Comparison of ENCODE assay signal across 31 cellular contexts in the genomic region with DNA sequence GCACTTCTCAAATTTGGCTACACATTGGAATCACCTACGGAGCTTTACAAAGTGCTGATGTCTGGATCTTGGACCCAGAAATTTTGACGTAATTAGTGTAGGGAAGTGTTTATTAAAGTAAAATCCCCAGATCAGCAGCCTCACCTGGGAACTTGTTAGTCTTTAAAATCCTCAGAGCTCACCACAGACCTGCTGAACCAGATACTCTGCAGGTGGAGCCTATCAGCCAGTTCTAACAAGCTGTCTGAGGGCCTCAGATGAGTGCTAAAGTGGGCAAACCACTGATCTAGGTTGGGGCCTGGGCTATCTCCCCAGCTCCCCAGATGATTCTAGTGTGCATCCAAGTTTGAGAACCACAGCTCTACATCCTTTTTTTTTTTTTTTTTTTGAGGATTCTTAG.
"Had no signal": no experiment of that assay in that cellular context is flagged by ENCODE, and none has a peak within 500 bp of the region (broad histone marks: within the 10 kb centered on the region; RNA-seq: fewer than 3 reads in every experiment).

No MANE protein-coding gene starts in this region.

- H3K36me3 ChIP-seq: adrenal gland, esophagus squamous epithelium, gastroesophageal sphincter, heart right ventricle had no signal

- H3K4me1 Mint-ChIP-seq: activated CD4-positive, alpha-beta T cell treated with anti-CD3 and anti-CD28 coated beads for 36 hours; activated CD4-positive, alpha-beta T cell treated with anti-CD3 and anti-CD28 coated beads, Interleukin-2, amount 10 ng/mL, durations not matched to agents 24 days and 14 days; activated CD8-positive, alpha-beta memory T cell treated with anti-CD3 and anti-CD28 coated beads, Interleukin-2, amount 10 ng/mL, durations not matched to agents 7 days and 5 days; activated naive CD4-positive, alpha-beta T cell treated with anti-CD3 and anti-CD28 coated beads, Interleukin-2, amount 50 U/mL, for 24 hours; activated naive CD8-positive, alpha-beta T cell treated with anti-CD3 and anti-CD28 coated beads for 36 hours; activated naive CD8-positive, alpha-beta T cell treated with anti-CD3 and anti-CD28 coated beads, Interleukin-2, amount 50 U/mL, for 24 hours had no signal

- H3K27ac Mint-ChIP-seq: activated CD4-positive, alpha-beta memory T cell treated with anti-CD3 and anti-CD28 coated beads for 36 hours; activated CD4-positive, alpha-beta T cell treated with anti-CD3 and anti-CD28 coated beads for 36 hours; activated CD4-positive, alpha-beta T cell treated with anti-CD3 and anti-CD28 coated beads, Interleukin-2, amount 10 ng/mL, durations not matched to agents 24 days and 14 days; activated CD8-positive, alpha-beta memory T cell treated with anti-CD3 and anti-CD28 coated beads, Interleukin-2, amount 10 ng/mL, durations not matched to agents 7 days and 5 days; activated CD8-positive, alpha-beta T cell treated with anti-CD3 and anti-CD28 coated beads, Interleukin-2, amount 10 ng/mL, durations not matched to agents 7 days and 5 days; activated naive CD4-positive, alpha-beta T cell treated with anti-CD3 and anti-CD28 coated beads for 36 hours; activated naive CD4-positive, alpha-beta T cell treated with anti-CD3 and anti-CD28 coated beads, Interleukin-2, amount 50 U/mL, for 24 hours; activated naive CD8-positive, alpha-beta T cell treated with anti-CD3 and anti-CD28 coated beads for 36 hours; activated naive CD8-positive, alpha-beta T cell treated with anti-CD3 and anti-CD28 coated beads, Interleukin-2, amount 50 U/mL, for 24 hours; activated T-helper 1 cell treated with anti-CD3 and anti-CD28 coated beads, Interleukin-12 subunit alpha, Interleukin-12 subunit beta, Interleukin-2, Interleukin-4 antibody, amounts not matched to agents 30 ng/mL and 10 ng/mL and 1 ng/mL, durations not matched to agents 14 hours and 24 hours and 36 hours; activated T-helper 2 cell treated with anti-CD3 and anti-CD28 coated beads, Interferon-gamma antibody, Interleukin-2, Interleukin-4, amounts not matched to agents 10 μg/mL and 5 μg/mL and 100 μg/mL, durations not matched to agents 14 hours and 24 hours and 36 hours; T-cell; T-helper 1 cell treated with Interleukin-12 subunit alpha and Interleukin-12 subunit beta and Interleukin-4 antibody, amounts not matched to agents 30 μg/mL and 1 μg/mL, for 36 hours had no signal

- H3K27ac ChIP-seq: adrenal gland, body of pancreas, esophagus squamous epithelium, gastroesophageal sphincter, heart right ventricle had no signal

- H3K9me3 ChIP-seq: adrenal gland, body of pancreas, esophagus squamous epithelium, gastroesophageal sphincter, heart right ventricle had no signal

- ATAC-seq: activated CD4-positive, alpha-beta T cell treated with anti-CD3 and anti-CD28 coated beads for 36 hours; activated CD8-positive, alpha-beta memory T cell treated with anti-CD3 and anti-CD28 coated beads, Interleukin-2, amount 10 ng/mL, durations not matched to agents 7 days and 5 days; activated CD8-positive, alpha-beta T cell treated with anti-CD3 and anti-CD28 coated beads, Interleukin-2, amount 10 ng/mL, durations not matched to agents 7 days and 5 days; activated naive CD8-positive, alpha-beta T cell treated with anti-CD3 and anti-CD28 coated beads, Interleukin-2, amount 50 U/mL, for 24 hours; body of pancreas; gastroesophageal sphincter; heart right ventricle; T-cell had no signal

- H3K27me3 Mint-ChIP-seq: activated CD4-positive, alpha-beta memory T cell treated with anti-CD3 and anti-CD28 coated beads for 36 hours; activated CD4-positive, alpha-beta T cell treated with anti-CD3 and anti-CD28 coated beads for 36 hours; activated naive CD4-positive, alpha-beta T cell treated with anti-CD3 and anti-CD28 coated beads, Interleukin-2, amount 50 U/mL, for 24 hours; activated naive CD8-positive, alpha-beta T cell treated with anti-CD3 and anti-CD28 coated beads for 36 hours; activated naive CD8-positive, alpha-beta T cell treated with anti-CD3 and anti-CD28 coated beads, Interleukin-2, amount 50 U/mL, for 24 hours; T-cell had no signal

- DNase-seq: activated CD4-positive, alpha-beta memory T cell treated with anti-CD3 and anti-CD28 coated beads for 36 hours; activated CD4-positive, alpha-beta T cell treated with anti-CD3 and anti-CD28 coated beads for 36 hours; activated CD4-positive, CD25-positive, alpha-beta regulatory T cell; activated CD4-positive, CD25-positive, alpha-beta regulatory T cell treated with anti-CD3 and anti-CD28 coated beads, Interleukin-2, amount 50 U/mL, for 72 hours; activated CD8-positive, alpha-beta memory T cell treated with anti-CD3 and anti-CD28 coated beads, Interleukin-2, amount 10 ng/mL, durations not matched to agents 7 days and 5 days; activated CD8-positive, alpha-beta memory T cell treated with anti-CD3 and anti-CD28 coated beads, Interleukin-2, amount 50 U/mL, for 4 hours; activated CD8-positive, alpha-beta T cell treated with anti-CD3 and anti-CD28 coated beads, Interleukin-2, amount 10 ng/mL, durations not matched to agents 7 days and 5 days; activated effector memory CD4-positive, alpha-beta T cell treated with anti-CD3 and anti-CD28 coated beads, Interleukin-2, amount 50 U/mL, for 16 hours; activated naive CD4-positive, alpha-beta T cell treated with anti-CD3 and anti-CD28 coated beads for 36 hours; activated naive CD8-positive, alpha-beta T cell treated with anti-CD3 and anti-CD28 coated beads for 36 hours; activated naive CD8-positive, alpha-beta T cell treated with anti-CD3 and anti-CD28 coated beads, Interleukin-2, amount 50 U/mL, for 24 hours; activated T-cell treated with anti-CD3 and anti-CD28 coated beads, Interleukin-2, amount 50 U/mL, for 1 hour; activated T-cell treated with anti-CD3 and anti-CD28 coated beads, Interleukin-2, amount 50 U/mL, for 48 hours; adrenal gland; amygdala; aorta; body of pancreas; caudate nucleus; cortex of kidney; dermis blood vessel endothelial cell; effector CD4-positive, alpha-beta T cell; esophagus squamous epithelium; foreskin melanocyte; heart right ventricle; T-cell had no signal

- H3K36me3 Mint-ChIP-seq: activated CD4-positive, alpha-beta memory T cell treated with anti-CD3 and anti-CD28 coated beads for 36 hours; activated CD8-positive, alpha-beta memory T cell treated with anti-CD3 and anti-CD28 coated beads, Interleukin-2, amount 10 ng/mL, durations not matched to agents 7 days and 5 days; activated naive CD4-positive, alpha-beta T cell treated with anti-CD3 and anti-CD28 coated beads, Interleukin-2, amount 50 U/mL, for 24 hours; activated naive CD8-positive, alpha-beta T cell treated with anti-CD3 and anti-CD28 coated beads for 36 hours; T-cell had no signal

- H3K27me3 ChIP-seq: adrenal gland, body of pancreas, esophagus squamous epithelium, gastroesophageal sphincter, heart right ventricle had no signal

- H3K4me1 ChIP-seq: body of pancreas had no signal

- H3K4me3 Mint-ChIP-seq: activated CD4-positive, alpha-beta memory T cell treated with anti-CD3 and anti-CD28 coated beads for 36 hours; activated CD4-positive, alpha-beta T cell treated with anti-CD3 and anti-CD28 coated beads for 36 hours; activated CD4-positive, alpha-beta T cell treated with anti-CD3 and anti-CD28 coated beads, Interleukin-2, amount 10 ng/mL, durations not matched to agents 24 days and 14 days; activated CD8-positive, alpha-beta memory T cell treated with anti-CD3 and anti-CD28 coated beads, Interleukin-2, amount 10 ng/mL, durations not matched to agents 7 days and 5 days; activated CD8-positive, alpha-beta T cell treated with anti-CD3 and anti-CD28 coated beads, Interleukin-2, amount 10 ng/mL, durations not matched to agents 7 days and 5 days; activated naive CD4-positive, alpha-beta T cell treated with anti-CD3 and anti-CD28 coated beads for 36 hours; activated naive CD4-positive, alpha-beta T cell treated with anti-CD3 and anti-CD28 coated beads, Interleukin-2, amount 50 U/mL, for 24 hours; activated naive CD8-positive, alpha-beta T cell treated with anti-CD3 and anti-CD28 coated beads for 36 hours; activated naive CD8-positive, alpha-beta T cell treated with anti-CD3 and anti-CD28 coated beads, Interleukin-2, amount 50 U/mL, for 24 hours; activated T-helper 1 cell treated with anti-CD3 and anti-CD28 coated beads, Interleukin-12 subunit alpha, Interleukin-12 subunit beta, Interleukin-2, Interleukin-4 antibody, amounts not matched to agents 30 ng/mL and 10 ng/mL and 1 ng/mL, durations not matched to agents 14 hours and 24 hours and 36 hours; T-cell; T-helper 1 cell treated with Interleukin-12 subunit alpha and Interleukin-12 subunit beta and Interleukin-4 antibody, amounts not matched to agents 30 μg/mL and 1 μg/mL, for 36 hours had no signal

- H3K4me3 ChIP-seq: adrenal gland, body of pancreas, esophagus squamous epithelium, gastroesophageal sphincter, heart right ventricle had no signal
